Comparison of ENCODE assay signal across 8 cellular contexts in genomic region chr5:42908086-42908485, GRCh38.
DNase-seq lines count a peak whose midpoint lies in the region; ATAC-seq, FAIRE-seq and TF ChIP-seq lines count a peak whose summit lies in the region.

No MANE protein-coding gene starts in this region.

- no peaks in the 10 kb centered on the region for H3K36me3 ChIP-seq in pancreas

- H3K4me1 ChIP-seq in pancreas, result peaks cover 0 to 3% (median 0%) of the 10 kb centered on the region in 3 donors

- no peak for FAIRE-seq in pancreas (lab: Jason Lieb, UNC)
- FAIRE-seq in RCC 7860 (lab: Jason Lieb, UNC), result no peak

- POLR2A ChIA-PET in CD4-positive, alpha-beta T cell (lab: Charles Lee), result interaction anchor here (0.6 to 9.2 kb wide), 17 partner anchors 42 to 576 kb away, joined by 3 to 174 read pairs (median 19); partner anchors contain the start of genes ANXA2R, HMGCS1, TMEM267 and ZNF131
- POLR2A ChIA-PET in T-cell (lab: Charles Lee), result interaction anchor here (0.6 to 1.5 kb wide), 5 partner anchors 86 to 182 kb away, joined by 3 to 5 read pairs (median 4); no protein-coding TSS in a partner anchor

- H3K36me3 Mint-ChIP-seq in CD4-positive, alpha-beta T cell (ENCODE audit: low read depth), result peaks cover 7% of the 10 kb centered on the region
- H3K36me3 Mint-ChIP-seq in T-cell (no peaks in the 10 kb centered on the region), memory B cell (no peaks in the 10 kb centered on the region)

- no peak overlapping the region for H3K27ac ChIP-seq in CD4-positive, alpha-beta T cell (ENCODE audit: low read depth, low read length)
- H3K27ac ChIP-seq in pancreas, result no peak overlapping the region

- no peak for ATAC-seq in CD4-positive, alpha-beta T cell (ENCODE audit: poor library complexity)
- ATAC-seq in HG02610 (IDR thresholded peaks at IDR 0.05; ENCODE audit: unreplicated experiment) (peak; percentile 31), T-cell (replicated peaks in 1 of 4) (no peak), memory B cell (ENCODE audit: low read depth) (no peak), pancreas (no peak), GM19463 (IDR thresholded peaks at IDR 0.05; ENCODE audit: unreplicated experiment) (no peak)

- no peaks in the 10 kb centered on the region for H3K9me3 ChIP-seq in CD4-positive, alpha-beta T cell (ENCODE audit: control insufficient read depth, low read length)
- H3K9me3 ChIP-seq in pancreas, result no peaks in the 10 kb centered on the region

- peaks cover 16% of the 10 kb centered on the region for H3K27me3 ChIP-seq in CD4-positive, alpha-beta T cell (ENCODE audit: control insufficient read depth, insufficient read depth, low read length)
- peaks cover 0 to 8% (median 0%) of the 10 kb centered on the region in 4 donors for H3K27me3 ChIP-seq in pancreas

- H3K27me3 Mint-ChIP-seq in CD4-positive, alpha-beta T cell, result peaks cover 15% of the 10 kb centered on the region
- H3K27me3 Mint-ChIP-seq in T-cell (peaks cover 3 to 7% of the 10 kb centered on the region in 2 donors), memory B cell (peaks cover 2% of the 10 kb centered on the region)

- CTCF ChIA-PET in CD4-positive, alpha-beta T cell (lab: Charles Lee), result interaction anchor here (1.2 to 5.7 kb wide), 14 partner anchors 11 to 482 kb away, joined by 3 to 58 read pairs (median 11); partner anchors contain the start of genes ANXA2R and ZNF131
- CTCF ChIA-PET in T-cell (lab: Charles Lee), result interaction anchor here (0.9 to 3.3 kb wide), 22 partner anchors 13 to 577 kb away, joined by 3 to 37 read pairs (median 8); partner anchors contain the start of genes HMGCS1 (in 1 of the 2), TMEM267 (in 1 of the 2) and ZNF131 (in 1 of the 2)

- H3K4me1 Mint-ChIP-seq in CD4-positive, alpha-beta T cell (ENCODE audit: low read depth), result peaks cover 17% of the 10 kb centered on the region
- H3K4me1 Mint-ChIP-seq in T-cell (peaks cover 11 to 16% (median 15%) of the 10 kb centered on the region in 3 donors), memory B cell (peaks cover 4% of the 10 kb centered on the region)

- intact Hi-C loops in CD4-positive, alpha-beta T cell (cut with DNase I, micrococcal nuclease), result loop anchor here (1.0 to 5.0 kb wide), 9 partner anchors 87 to 1041 kb away; partner anchors contain the start of genes ANXA2R (in 1 of the 2) and ZNF131 (in 1 of the 2)
- intact Hi-C loops in pancreas (cut with DNase I), result no loop called here

- no peak for TF ChIP-seq CTCF in CD4-positive, alpha-beta T cell (IDR thresholded peaks at IDR 0.05)
- no peak for TF ChIP-seq CTCF in pancreas (IDR thresholded peaks at IDR 0.05)

- H3K9me3 Mint-ChIP-seq in CD4-positive, alpha-beta T cell, result no peaks in the 10 kb centered on the region
- H3K9me3 Mint-ChIP-seq in T-cell (no peaks in the 10 kb centered on the region), memory B cell (no peaks in the 10 kb centered on the region)

- no peak for DNase-seq in CD4-positive, alpha-beta T cell
- no peak for DNase-seq in T-cell
- DNase-seq in memory B cell (ENCODE audit: low spot score in 2 of 2), result no peak
- DNase-seq in pancreas, result no peak
- no peak for DNase-seq in RCC 7860 (ENCODE audit: low spot score)
- DNase-seq in cerebellum (ENCODE audit: low spot score), result no peak

- peak overlapping the region in 1 of 4 donors; percentile 47 for H3K4me3 ChIP-seq in pancreas

- 44 to 58% methylated on average over 2 of the region's 2 CpGs for WGBS in pancreas, 2 donors

- peak overlapping the region; percentile 91 for H3K27ac Mint-ChIP-seq in CD4-positive, alpha-beta T cell
- H3K27ac Mint-ChIP-seq in T-cell (peak overlapping the region; percentile 87 to 97), memory B cell (peak overlapping the region; percentile 92)

- peak overlapping the region; percentile 93 for H3K4me3 Mint-ChIP-seq in CD4-positive, alpha-beta T cell
- H3K4me3 Mint-ChIP-seq in T-cell, result peak overlapping the region; percentile 88 to 98 (median 91)
- H3K4me3 Mint-ChIP-seq in memory B cell, result peak overlapping the region; percentile 95

Comparison
In these comparisons a context has a peak if more than half of its experiments do, and no peak if none do; other contexts are left out.
1. intact Hi-C loops: an anchor here in CD4-positive, alpha-beta T cell (1.0 to 5.0 kb wide); none called in pancreas.